8 cellular contexts compared by ENCODE assay signal in the genomic region with DNA sequence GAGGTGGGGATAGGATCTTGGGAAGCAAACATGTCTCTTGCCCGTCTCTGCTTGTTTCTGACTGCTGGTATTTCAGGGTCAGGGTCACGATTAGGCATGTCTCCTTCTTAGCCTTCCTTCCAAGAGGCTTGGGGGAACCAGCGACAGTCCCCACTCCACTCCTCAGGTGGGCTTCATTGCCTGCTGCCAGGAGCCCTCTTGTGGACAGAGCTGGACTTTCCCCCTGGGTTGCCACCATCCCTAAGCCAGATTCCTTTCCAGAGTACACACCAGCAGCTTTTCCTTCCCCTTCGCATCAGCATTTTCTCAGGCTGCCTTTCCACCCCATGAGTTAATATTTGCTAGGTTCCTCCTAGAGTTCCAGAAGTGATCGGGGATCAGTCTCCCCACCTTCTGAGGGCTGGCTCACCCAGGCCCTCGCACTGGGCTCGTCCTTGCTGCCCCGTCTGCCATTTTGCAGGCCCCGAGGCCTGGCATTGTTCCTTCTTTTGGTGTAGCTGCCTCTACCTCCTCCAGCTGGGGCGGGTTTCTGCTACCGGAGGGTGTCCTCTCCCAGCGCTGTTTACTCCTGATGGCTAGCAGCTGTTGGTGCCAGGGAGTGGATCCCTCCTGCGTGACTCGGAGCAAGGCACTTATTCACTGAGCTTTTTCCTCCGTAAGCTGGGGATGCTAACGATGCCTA. TPM values are rescaled to one million over a fixed set of nuclear protein-coding genes. Genes with fewer than 3 reads are reported as not detected.
DNase-seq lines count a peak whose midpoint lies in the region; ATAC-seq, FAIRE-seq and TF ChIP-seq lines count a peak whose summit lies in the region.

No MANE protein-coding gene starts in this region.

- peaks cover 3 to 4% of the 10 kb centered on the region in 2 donors for H3K4me1 ChIP-seq in ascending aorta
- peaks cover 26% of the 10 kb centered on the region for H3K4me1 ChIP-seq in hepatocyte (ENCODE audit: insufficient read depth)

- H3K27ac ChIP-seq in ascending aorta (no peak overlapping the region), hepatocyte (peak overlapping the region; percentile 93)

- FAIRE-seq in RCC 7860 (lab: Jason Lieb, UNC), result no peak

- intact Hi-C loops in ascending aorta (cut with DNase I), result no loop called here
- intact Hi-C loops in sciatic nerve (cut with DNase I), result no loop called here

- H4K20me1 ChIP-seq in hepatocyte (ENCODE audit: insufficient read depth, poor library complexity, severe bottlenecking), result no peaks in the 10 kb centered on the region

- H3K79me2 ChIP-seq in hepatocyte, result no peaks in the 10 kb centered on the region

- H3K27me3 ChIP-seq in ascending aorta (no peaks in the 10 kb centered on the region), hepatocyte (no peaks in the 10 kb centered on the region)

- in situ Hi-C loops in G401 (cut with HindIII; ENCODE audit: low sequenced_read_pairs), result no loop called here

- H3K9me2 ChIP-seq in hepatocyte (replicated peaks; ENCODE audit: insufficient read depth), result no peaks in the 10 kb centered on the region

- ATAC-seq in sciatic nerve, result peak; percentile 75
- ATAC-seq in GM21737 (IDR thresholded peaks at IDR 0.05; ENCODE audit: unreplicated experiment), result no peak
- no peak for ATAC-seq in HG03025 (IDR thresholded peaks at IDR 0.05; ENCODE audit: low FRiP score, unreplicated experiment)

- TF ChIP-seq CTCF in LNCAP (IDR thresholded peaks at IDR 0.05) (peak; percentile 77), ascending aorta (IDR thresholded peaks at IDR 0.05) (peak; percentile 68 to 81 (median 80)), hepatocyte (IDR thresholded peaks at IDR 0.05; ENCODE audit: poor library complexity) (peak; percentile 98)

- no peaks in the 10 kb centered on the region for H3K9me3 ChIP-seq in ascending aorta
- H3K9me3 ChIP-seq in hepatocyte (ENCODE audit: low read depth), result no peaks in the 10 kb centered on the region

- peak overlapping the region; percentile 57 for H3K4me2 ChIP-seq in hepatocyte

- H3K36me3 ChIP-seq in ascending aorta (peaks cover 15 to 17% of the 10 kb centered on the region in 2 donors), hepatocyte (replicated peaks; ENCODE audit: insufficient read depth, low read depth) (no peaks in the 10 kb centered on the region)

- peak; percentile 65 for DNase-seq in G401 (ENCODE audit: low spot score)
- DNase-seq in RCC 7860 (ENCODE audit: low spot score), result peak; percentile 61
- no peak for DNase-seq in ascending aorta (ENCODE audit: low spot score in 2 of 2)
- peak; percentile 89 for DNase-seq in hepatocyte (ENCODE audit: low spot score)
- no peak for DNase-seq in sciatic nerve (ENCODE audit: low spot score)

- H2AFZ ChIP-seq in hepatocyte, result no peak overlapping the region

- H3K4me3 ChIP-seq in ascending aorta (peak overlapping the region; percentile 7 to 44), hepatocyte (no peak overlapping the region)

- WGBS in hepatocyte (ENCODE audit: low lambda C conversion rate, missing lambda C conversion rate), result 51% methylated on average over 16 of the region's 16 CpGs

RNA-seq across cellular contexts. Expression of a gene that starts 8.8 kb away (rescaled TPM):
- total RNA-seq in G401 (2014; rRNA removed; shearing (Covaris generic)), result 0.20 TPM in 1 of 2 replicates, not detected in the other
- total RNA-seq in ascending aorta (not detected), hepatocyte (0.30 TPM in 1 of 2 replicates, not detected in the other), sciatic nerve (not detected)
- 0.41 and 0.46 TPM in 2 replicates for polyA plus RNA-seq in hepatocyte

RNA-seq across cellular contexts. Expression of a gene that starts 13.4 kb away (rescaled TPM):
- total RNA-seq in G401 (2014; rRNA removed; shearing (Covaris generic)), result not detected in 2 replicates
- total RNA-seq in ascending aorta (26.3 TPM), hepatocyte (0.17 and 0.24 TPM in 2 replicates), sciatic nerve (0.71 TPM)
- 1.6 and 2.6 TPM in 2 replicates for polyA plus RNA-seq in hepatocyte

RNA-seq across cellular contexts. Expression of a gene that starts 20.9 kb away (rescaled TPM):
- total RNA-seq in G401 (2014; rRNA removed; shearing (Covaris generic)), result 69.9 and 72.1 TPM in 2 replicates
- total RNA-seq in ascending aorta (21.3 TPM), hepatocyte (46.2 and 50.6 TPM in 2 replicates), sciatic nerve (24.1 TPM)
- 55.4 and 64.9 TPM in 2 replicates for polyA plus RNA-seq in hepatocyte

RNA-seq across cellular contexts. Expression of a gene that starts 32.8 kb away (rescaled TPM):
- 44.1 and 44.2 TPM in 2 replicates for total RNA-seq in G401 (2014; rRNA removed; shearing (Covaris generic))
- 0.53 TPM for total RNA-seq in ascending aorta
- 9.1 and 11.0 TPM in 2 replicates for total RNA-seq in hepatocyte
- 11.8 and 14.3 TPM in 2 replicates for polyA plus RNA-seq in hepatocyte
- total RNA-seq in sciatic nerve, result 1.4 TPM

Comparison
In these comparisons a context has a peak if more than half of its experiments do, and no peak if none do; other contexts are left out.
1. DNase-seq: peak in G401 (single experiment), RCC 7860 (single experiment) and hepatocyte (single experiment); none in ascending aorta (0 of 2) and sciatic nerve (single experiment).
2. RNA of a gene that starts 13.4 kb away (total RNA-seq): 26.3 TPM in ascending aorta (single experiment); 0.71 TPM in sciatic nerve (single experiment), 0.17 to 0.24 TPM in hepatocyte and not detected in G401; every median in the first group is over 10 times any median in the second.
3. Peak in every context shown above with its lines, with median percentiles within 50 percentile points of each other: CTCF ChIP-seq.